37 cellular contexts compared by ENCODE assay signal in the genomic region with DNA sequence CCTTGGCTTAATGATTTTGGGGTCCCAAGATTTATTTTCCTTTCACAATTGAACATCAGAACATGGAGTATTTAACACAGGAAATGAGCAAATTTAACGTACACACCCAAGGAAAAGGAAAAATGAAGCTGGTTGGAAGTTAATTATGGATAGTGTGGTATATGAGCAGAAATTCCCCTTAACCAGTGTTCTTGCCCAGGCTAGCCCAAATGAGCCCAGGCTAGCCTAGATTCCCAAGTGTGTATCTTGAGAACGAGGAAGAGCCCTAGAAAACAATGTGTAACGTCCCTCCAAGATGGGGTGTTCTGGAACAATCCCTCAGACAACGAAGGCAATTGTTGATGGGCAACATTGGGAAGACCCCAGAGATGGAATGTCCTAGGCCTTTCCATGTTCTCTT. TPM values are rescaled to one million over a fixed set of nuclear protein-coding genes. Genes with fewer than 3 reads are reported as not detected.
"Had no signal": no experiment of that assay in that cellular context is flagged by ENCODE, and none has a peak within 500 bp of the region (broad histone marks: within the 10 kb centered on the region; RNA-seq: fewer than 3 reads in every experiment).

No MANE protein-coding gene starts in this region.

- H3K4me3 ChIP-seq: adrenal gland, body of pancreas, cardiac muscle cell, colonic mucosa, gastrocnemius medialis had no signal

- H3K4me1 Mint-ChIP-seq: activated B cell treated with CpG ODN at 0.5 μM for 24 hours; activated naive CD4-positive, alpha-beta T cell treated with anti-CD3 and anti-CD28 coated beads, Interleukin-2, amount 50 U/mL, for 24 hours; T-helper 17 cell had no signal

- H3K9me3 Mint-ChIP-seq: activated B cell treated with CpG ODN at 0.5 μM for 24 hours; activated CD4-positive, alpha-beta memory T cell treated with anti-CD3 and anti-CD28 coated beads for 36 hours; activated naive CD4-positive, alpha-beta T cell treated with anti-CD3 and anti-CD28 coated beads for 36 hours; activated naive CD4-positive, alpha-beta T cell treated with anti-CD3 and anti-CD28 coated beads, Interleukin-2, amount 50 U/mL, for 24 hours; activated naive CD8-positive, alpha-beta T cell treated with anti-CD3 and anti-CD28 coated beads for 36 hours; activated naive CD8-positive, alpha-beta T cell treated with anti-CD3 and anti-CD28 coated beads, Interleukin-2, amount 50 U/mL, for 24 hours; activated T-helper 1 cell treated with anti-CD3 and anti-CD28 coated beads, Interleukin-12 subunit alpha, Interleukin-12 subunit beta, Interleukin-2, Interleukin-4 antibody, amounts not matched to agents 30 ng/mL and 10 ng/mL and 1 ng/mL, durations not matched to agents 14 hours and 24 hours and 36 hours; activated T-helper 2 cell treated with anti-CD3 and anti-CD28 coated beads, Interferon-gamma antibody, Interleukin-2, Interleukin-4, amounts not matched to agents 10 μg/mL and 5 μg/mL and 100 μg/mL, durations not matched to agents 14 hours and 24 hours and 36 hours; T-helper 2 cell treated with Interferon-gamma antibody and Interleukin-4, amounts not matched to agents 5 μg/mL and 100 μg/mL, for 36 hours had no signal

- H3K27ac Mint-ChIP-seq: activated B cell treated with CpG ODN at 0.5 μM for 24 hours; activated CD4-positive, alpha-beta memory T cell treated with anti-CD3 and anti-CD28 coated beads for 36 hours; activated CD8-positive, alpha-beta memory T cell treated with anti-CD3 and anti-CD28 coated beads, Interleukin-2, amount 10 ng/mL, durations not matched to agents 7 days and 5 days; activated CD8-positive, alpha-beta T cell treated with anti-CD3 and anti-CD28 coated beads, Interleukin-2, amount 10 ng/mL, durations not matched to agents 7 days and 5 days; activated naive CD4-positive, alpha-beta T cell treated with anti-CD3 and anti-CD28 coated beads for 36 hours; activated naive CD4-positive, alpha-beta T cell treated with anti-CD3 and anti-CD28 coated beads, Interleukin-2, amount 50 U/mL, for 24 hours; activated naive CD8-positive, alpha-beta T cell treated with anti-CD3 and anti-CD28 coated beads for 36 hours; activated naive CD8-positive, alpha-beta T cell treated with anti-CD3 and anti-CD28 coated beads, Interleukin-2, amount 50 U/mL, for 24 hours; activated T-helper 1 cell treated with anti-CD3 and anti-CD28 coated beads, Interleukin-12 subunit alpha, Interleukin-12 subunit beta, Interleukin-2, Interleukin-4 antibody, amounts not matched to agents 30 ng/mL and 10 ng/mL and 1 ng/mL, durations not matched to agents 14 hours and 24 hours and 36 hours; activated T-helper 2 cell treated with anti-CD3 and anti-CD28 coated beads, Interferon-gamma antibody, Interleukin-2, Interleukin-4, amounts not matched to agents 10 μg/mL and 5 μg/mL and 100 μg/mL, durations not matched to agents 14 hours and 24 hours and 36 hours; T-helper 17 cell; T-helper 2 cell treated with Interferon-gamma antibody and Interleukin-4, amounts not matched to agents 5 μg/mL and 100 μg/mL, for 36 hours had no signal

- H3K4me1 ChIP-seq: adrenal gland, colonic mucosa, gastrocnemius medialis had no signal

- H3K27me3 ChIP-seq: adrenal gland, body of pancreas, cardiac muscle cell, colonic mucosa, gastrocnemius medialis had no signal

- H3K27me3 Mint-ChIP-seq: activated naive CD4-positive, alpha-beta T cell treated with anti-CD3 and anti-CD28 coated beads, Interleukin-2, amount 50 U/mL, for 24 hours; activated naive CD8-positive, alpha-beta T cell treated with anti-CD3 and anti-CD28 coated beads for 36 hours had no signal

- H3K4me3 Mint-ChIP-seq: activated B cell treated with CpG ODN at 0.5 μM for 24 hours; activated CD4-positive, alpha-beta memory T cell treated with anti-CD3 and anti-CD28 coated beads for 36 hours; activated CD8-positive, alpha-beta memory T cell treated with anti-CD3 and anti-CD28 coated beads, Interleukin-2, amount 10 ng/mL, durations not matched to agents 7 days and 5 days; activated CD8-positive, alpha-beta T cell treated with anti-CD3 and anti-CD28 coated beads, Interleukin-2, amount 10 ng/mL, durations not matched to agents 7 days and 5 days; activated naive CD4-positive, alpha-beta T cell treated with anti-CD3 and anti-CD28 coated beads for 36 hours; activated naive CD4-positive, alpha-beta T cell treated with anti-CD3 and anti-CD28 coated beads, Interleukin-2, amount 50 U/mL, for 24 hours; activated naive CD8-positive, alpha-beta T cell treated with anti-CD3 and anti-CD28 coated beads for 36 hours; activated naive CD8-positive, alpha-beta T cell treated with anti-CD3 and anti-CD28 coated beads, Interleukin-2, amount 50 U/mL, for 24 hours; activated T-helper 1 cell treated with anti-CD3 and anti-CD28 coated beads, Interleukin-12 subunit alpha, Interleukin-12 subunit beta, Interleukin-2, Interleukin-4 antibody, amounts not matched to agents 30 ng/mL and 10 ng/mL and 1 ng/mL, durations not matched to agents 14 hours and 24 hours and 36 hours; T-helper 17 cell; T-helper 2 cell treated with Interferon-gamma antibody and Interleukin-4, amounts not matched to agents 5 μg/mL and 100 μg/mL, for 36 hours had no signal

- H3K36me3 ChIP-seq: adrenal gland, cardiac muscle cell, colonic mucosa, gastrocnemius medialis, WERI-Rb-1 had no signal

- ATAC-seq: activated CD4-positive, CD25-positive, alpha-beta regulatory T cell treated with anti-CD3 and anti-CD28 coated beads, Interleukin-2, amount 50 U/mL, for 24 hours; activated CD8-positive, alpha-beta memory T cell treated with anti-CD3 and anti-CD28 coated beads, Interleukin-2, amount 10 ng/mL, durations not matched to agents 7 days and 5 days; activated CD8-positive, alpha-beta T cell treated with anti-CD3 and anti-CD28 coated beads, Interleukin-2, amount 10 ng/mL, durations not matched to agents 7 days and 5 days; activated naive CD8-positive, alpha-beta T cell treated with anti-CD3 and anti-CD28 coated beads, Interleukin-2, amount 50 U/mL, for 24 hours; body of pancreas; esophagus mucosa; gastrocnemius medialis; T-helper 17 cell had no signal

- DNase-seq: activated B cell treated with CpG ODN at 0.5 μM for 24 hours; activated CD4-positive, alpha-beta memory T cell treated with anti-CD3 and anti-CD28 coated beads for 36 hours; activated CD4-positive, alpha-beta T cell treated with anti-CD3 and anti-CD28 coated beads for 48 hours; activated CD8-positive, alpha-beta memory T cell treated with anti-CD3 and anti-CD28 coated beads, Interleukin-2, amount 10 ng/mL, durations not matched to agents 7 days and 5 days; activated CD8-positive, alpha-beta memory T cell treated with anti-CD3 and anti-CD28 coated beads, Interleukin-2, amount 50 U/mL, for 4 hours; activated CD8-positive, alpha-beta T cell treated with anti-CD3 and anti-CD28 coated beads, Interleukin-2, amount 10 ng/mL, durations not matched to agents 7 days and 5 days; activated effector memory CD4-positive, alpha-beta T cell treated with anti-CD3 and anti-CD28 coated beads, Interleukin-2, amount 50 U/mL, for 16 hours; activated naive CD4-positive, alpha-beta T cell treated with anti-CD3 and anti-CD28 coated beads for 36 hours; activated naive CD8-positive, alpha-beta T cell treated with anti-CD3 and anti-CD28 coated beads for 36 hours; activated naive CD8-positive, alpha-beta T cell treated with anti-CD3 and anti-CD28 coated beads, Interleukin-2, amount 50 U/mL, for 24 hours; activated T-cell treated with anti-CD3 and anti-CD28 coated beads, Interleukin-2, amount 50 U/mL, for 1 hour; activated T-cell treated with anti-CD3 and anti-CD28 coated beads, Interleukin-2, amount 50 U/mL, for 48 hours; adrenal gland; amygdala; aorta; body of pancreas; central memory CD4-positive, alpha-beta T cell; cerebellar nuclear complex; colonic mucosa; effector CD8-positive, alpha-beta T cell; foreskin fibroblast; gastrocnemius medialis; glutamatergic neuron; T-helper 1 cell; T-helper 17 cell; T1000; WERI-Rb-1 had no signal

- H3K9me3 ChIP-seq: adrenal gland, body of pancreas, colonic mucosa, gastrocnemius medialis had no signal

- H3K36me3 Mint-ChIP-seq: activated CD4-positive, alpha-beta memory T cell treated with anti-CD3 and anti-CD28 coated beads for 36 hours; activated CD8-positive, alpha-beta memory T cell treated with anti-CD3 and anti-CD28 coated beads, Interleukin-2, amount 10 ng/mL, durations not matched to agents 7 days and 5 days; activated naive CD4-positive, alpha-beta T cell treated with anti-CD3 and anti-CD28 coated beads, Interleukin-2, amount 50 U/mL, for 24 hours; activated naive CD8-positive, alpha-beta T cell treated with anti-CD3 and anti-CD28 coated beads for 36 hours had no signal

- H3K27ac ChIP-seq: adrenal gland, body of pancreas, cardiac muscle cell, colonic mucosa, gastrocnemius medialis, WERI-Rb-1 had no signal

RNA-seq across cellular contexts. Expression of a gene that starts 33.7 kb away (rescaled TPM):
- total RNA-seq: activated B cell treated with CpG ODN at 0.5 μM for 24 hours; activated CD4-positive, alpha-beta memory T cell treated with anti-CD3 and anti-CD28 coated beads for 36 hours; activated CD8-positive, alpha-beta memory T cell treated with anti-CD3 and anti-CD28 coated beads for 36 hours; activated CD8-positive, alpha-beta memory T cell treated with anti-CD3 and anti-CD28 coated beads, Interleukin-2, amount 10 ng/mL, durations not matched to agents 7 days and 5 days; activated CD8-positive, alpha-beta T cell treated with anti-CD3 and anti-CD28 coated beads, Interleukin-2, amount 10 ng/mL, durations not matched to agents 7 days and 5 days; activated naive CD4-positive, alpha-beta T cell treated with anti-CD3 and anti-CD28 coated beads for 36 hours; activated naive CD8-positive, alpha-beta T cell treated with anti-CD3 and anti-CD28 coated beads for 36 hours; activated T-helper 2 cell treated with anti-CD3 and anti-CD28 coated beads, Interferon-gamma antibody, Interleukin-2, Interleukin-4, amounts not matched to agents 10 μg/mL and 5 μg/mL and 100 μg/mL, durations not matched to agents 14 hours and 24 hours and 36 hours; adrenal gland; cardiac muscle cell; endothelial cell of umbilical vein; epithelial cell of proximal tubule had no signal
- polyA plus RNA-seq: cardiac muscle cell had no signal

RNA-seq across cellular contexts. Expression of a gene that starts 43.2 kb away (rescaled TPM):
- total RNA-seq: activated B cell treated with CpG ODN at 0.5 μM for 24 hours; activated CD4-positive, alpha-beta memory T cell treated with anti-CD3 and anti-CD28 coated beads for 36 hours; activated CD8-positive, alpha-beta memory T cell treated with anti-CD3 and anti-CD28 coated beads for 36 hours; activated CD8-positive, alpha-beta memory T cell treated with anti-CD3 and anti-CD28 coated beads, Interleukin-2, amount 10 ng/mL, durations not matched to agents 7 days and 5 days; activated CD8-positive, alpha-beta T cell treated with anti-CD3 and anti-CD28 coated beads, Interleukin-2, amount 10 ng/mL, durations not matched to agents 7 days and 5 days; activated naive CD4-positive, alpha-beta T cell treated with anti-CD3 and anti-CD28 coated beads for 36 hours; activated naive CD8-positive, alpha-beta T cell treated with anti-CD3 and anti-CD28 coated beads for 36 hours; activated T-helper 1 cell treated with anti-CD3 and anti-CD28 coated beads, Interleukin-12 subunit alpha, Interleukin-12 subunit beta, Interleukin-2, Interleukin-4 antibody, amounts not matched to agents 30 ng/mL and 10 ng/mL and 1 ng/mL, durations not matched to agents 14 hours and 24 hours and 36 hours; activated T-helper 2 cell treated with anti-CD3 and anti-CD28 coated beads, Interferon-gamma antibody, Interleukin-2, Interleukin-4, amounts not matched to agents 10 μg/mL and 5 μg/mL and 100 μg/mL, durations not matched to agents 14 hours and 24 hours and 36 hours; T-helper 17 cell had no signal
